16 cellular contexts compared by ENCODE assay signal in the genomic region with DNA sequence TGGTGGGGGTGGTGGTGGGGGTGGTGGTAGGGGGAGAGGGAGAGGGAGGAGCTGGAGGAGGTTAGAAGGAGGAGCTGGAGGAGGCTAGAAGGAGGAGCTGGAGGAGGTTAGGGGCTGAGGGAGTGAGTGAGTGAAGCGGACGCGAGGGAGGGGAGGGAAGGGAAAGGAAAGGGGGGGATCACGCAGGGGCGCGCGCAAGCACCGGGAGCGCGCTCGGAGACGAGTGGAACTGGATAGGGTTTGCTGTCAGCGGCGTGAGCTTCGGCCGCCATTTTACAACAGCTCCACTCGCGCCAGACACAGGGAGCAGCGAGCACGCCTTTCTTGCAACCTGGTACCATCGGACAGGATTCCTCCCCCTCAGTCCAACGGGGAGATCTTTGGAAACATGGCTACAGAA.
DNase-seq lines count a peak whose midpoint lies in the region.
"Had no signal": no experiment of that assay in that cellular context is flagged by ENCODE, and none has a peak within 500 bp of the region (broad histone marks: within the 10 kb centered on the region; RNA-seq: fewer than 3 reads in every experiment).

No MANE protein-coding gene starts in this region.

- H3K4ac ChIP-seq in neuronal stem cell (ENCODE audit: low read length) = no peak overlapping the region

- H4K8ac ChIP-seq in neuronal stem cell (ENCODE audit: low read depth, low read length) = peak overlapping the region; percentile 43

- H3K79me1 ChIP-seq in neuronal stem cell (ENCODE audit: low read depth, low read length) = no peaks in the 10 kb centered on the region

- no peak overlapping the region for H2BK15ac ChIP-seq in neuronal stem cell (ENCODE audit: low read length)

- no peak overlapping the region for H4K91ac ChIP-seq in neuronal stem cell (ENCODE audit: low read depth, low read length, poor library complexity)

- H3K36me3 ChIP-seq in ES-I3 (ENCODE audit: insufficient read depth, low read length) (no peaks in the 10 kb centered on the region), neuronal stem cell (replicated peaks in 1 of 2; ENCODE audit: control insufficient read depth in 2 of 2, insufficient read depth in 2 of 2, low read length in 2 of 2) (no peaks in the 10 kb centered on the region)
- H3K36me3 ChIP-seq: BLaER1 treated with 17β-estradiol and CSF1 and Interleukin-3, amounts not matched to agents 10 nM and 100 nM had no signal

- H2AFZ ChIP-seq in neuronal stem cell (ENCODE audit: low read length) = no peak overlapping the region
- H2AFZ ChIP-seq: GM23248 had no signal

- no peak overlapping the region for H2BK5ac ChIP-seq in neuronal stem cell (ENCODE audit: low read length)

- 100% methylated on average over 3 of the region's 22 CpGs; no CpG with 5 or more reads in 1 of the 2 donors for WGBS in neuronal stem cell (ENCODE audit: extremely low coverage in 2 of 2, insufficient read length in 2 of 2, insufficient replicate concordance in 1 of 2), 2 donors

- peak overlapping the region; percentile 65 for H3K23ac ChIP-seq in neuronal stem cell (ENCODE audit: low read depth, low read length, poor library complexity)

- H3K18ac ChIP-seq in neuronal stem cell (ENCODE audit: low read length) = no peak overlapping the region

- H3K27ac ChIP-seq in neuronal stem cell (replicated peaks; ENCODE audit: low read length) = no peak overlapping the region
- H3K27ac ChIP-seq: BLaER1 treated with 17β-estradiol and CSF1 and Interleukin-3, amounts not matched to agents 10 nM and 100 nM; GM23248; HL-60 had no signal

- no peak overlapping the region for H3K4me2 ChIP-seq in neuronal stem cell (ENCODE audit: insufficient read depth, low read length, poor library complexity, severe bottlenecking)
- H3K4me2 ChIP-seq: BLaER1 treated with 17β-estradiol and CSF1 and Interleukin-3, amounts not matched to agents 10 nM and 100 nM had no signal

- H3K4me3 ChIP-seq in neuronal stem cell (ENCODE audit: low read length in 2 of 2) = no peak overlapping the region
- H3K4me3 ChIP-seq: BLaER1 treated with 17β-estradiol and CSF1 and Interleukin-3, amounts not matched to agents 10 nM and 100 nM; GM23248 had no signal

- H3K27me3 ChIP-seq in neuronal stem cell (ENCODE audit: control insufficient read depth in 3 of 3, insufficient read depth in 3 of 3, low read depth in 1 of 3, low read length in 3 of 3) = no peaks in the 10 kb centered on the region
- H3K27me3 ChIP-seq: BLaER1 treated with 17β-estradiol and CSF1 and Interleukin-3, amounts not matched to agents 10 nM and 100 nM had no signal

- H2BK120ac ChIP-seq in neuronal stem cell (ENCODE audit: low read depth, low read length) = no peak overlapping the region

- no peaks in the 10 kb centered on the region for H3K4me1 ChIP-seq in ES-I3 (ENCODE audit: insufficient read depth, low read length)
- no peaks in the 10 kb centered on the region for H3K4me1 ChIP-seq in neuronal stem cell (ENCODE audit: control insufficient read depth in 2 of 2, insufficient read depth in 1 of 2, low read depth in 1 of 2, low read length in 2 of 2)
- H3K4me1 ChIP-seq: BLaER1 treated with 17β-estradiol and CSF1 and Interleukin-3, amounts not matched to agents 10 nM and 100 nM had no signal

- H2BK12ac ChIP-seq in neuronal stem cell (ENCODE audit: low read length) = no peak overlapping the region

- H3K14ac ChIP-seq in neuronal stem cell (ENCODE audit: low read length) = no peak overlapping the region

- DNase-seq in Daoy (ENCODE audit: low read depth) (peak; percentile 46), NCI-H2227 treated with DMSO at 0.1 percent for 48 hours (lab: John Stamatoyannopoulos, UW) (peak; percentile 76), neuronal stem cell (ENCODE audit: low spot score) (no peak), kidney glomerular epithelial cell (lab: John Stamatoyannopoulos, UW) (no peak), H4 (ENCODE audit: low spot score) (no peak)
- no peak for DNase-seq in stimulated activated CD4-positive, alpha-beta T cell treated with anti-CD3 and anti-CD28 coated beads, Interleukin-12 subunit alpha, Interleukin-12 subunit beta, amount 100 ng/mL, for 4 hours
- DNase-seq: Calu3; CD8-positive, alpha-beta T cell; DMS79 treated with DMSO at 0.1 percent for 48 hours; EL; GDM1; GM23248; HCEC 1CT had no signal

- H3K9me3 ChIP-seq in ES-I3 (ENCODE audit: control insufficient read depth, insufficient read depth, low read length) (no peaks in the 10 kb centered on the region), neuronal stem cell (replicated peaks in 1 of 2; ENCODE audit: control insufficient read depth in 2 of 2, insufficient read depth in 1 of 2, low read depth in 1 of 2, low read length in 2 of 2) (peaks cover 0 to 2% of the 10 kb centered on the region in 2 donors)

- H3K9ac ChIP-seq in ES-I3 (ENCODE audit: low read depth, low read length) = peak overlapping the region; percentile 20; the same call in 1 of the 2 replicates
- H3K9ac ChIP-seq in neuronal stem cell (ENCODE audit: low read depth, low read length, poor library complexity) = no peak overlapping the region
- H3K9ac ChIP-seq: BLaER1 treated with 17β-estradiol and CSF1 and Interleukin-3, amounts not matched to agents 10 nM and 100 nM; GM23248 had no signal

- no peak overlapping the region for H2AK5ac ChIP-seq in neuronal stem cell (ENCODE audit: low read depth, low read length)

Comparison
In these comparisons a context has a peak if more than half of its experiments do, and no peak if none do; other contexts are left out.
1. DNase-seq: peak in Daoy (single experiment) and NCI-H2227 treated with DMSO at 0.1 percent for 48 hours (single experiment); none in neuronal stem cell (single experiment), kidney glomerular epithelial cell (single experiment), stimulated activated CD4-positive, alpha-beta T cell treated with anti-CD3 and anti-CD28 coated beads, Interleukin-12 subunit alpha, Interleukin-12 subunit beta, amount 100 ng/mL, for 4 hours (single experiment) and H4 (single experiment).